In genomic region chr3:187999821-188000220, GRCh38 we compare ENCODE assay signal across 1 cellular context.
TF ChIP-seq lines count a peak whose summit lies in the region.

No MANE protein-coding gene starts in this region.

TF ChIP-seq in GM23338, 12 proteins besides CTCF, POLR2A, EP300 and RAD21 (continued from another document):
- TF ChIP-seq ZNF462 (CRISPR knock-in tag; IDR thresholded peaks at IDR 0.05), result no peak
- TF ChIP-seq ZNF331 (CRISPR knock-in tag; IDR thresholded peaks at IDR 0.05; ENCODE audit: low read depth), result no peak
